In the genomic region with DNA sequence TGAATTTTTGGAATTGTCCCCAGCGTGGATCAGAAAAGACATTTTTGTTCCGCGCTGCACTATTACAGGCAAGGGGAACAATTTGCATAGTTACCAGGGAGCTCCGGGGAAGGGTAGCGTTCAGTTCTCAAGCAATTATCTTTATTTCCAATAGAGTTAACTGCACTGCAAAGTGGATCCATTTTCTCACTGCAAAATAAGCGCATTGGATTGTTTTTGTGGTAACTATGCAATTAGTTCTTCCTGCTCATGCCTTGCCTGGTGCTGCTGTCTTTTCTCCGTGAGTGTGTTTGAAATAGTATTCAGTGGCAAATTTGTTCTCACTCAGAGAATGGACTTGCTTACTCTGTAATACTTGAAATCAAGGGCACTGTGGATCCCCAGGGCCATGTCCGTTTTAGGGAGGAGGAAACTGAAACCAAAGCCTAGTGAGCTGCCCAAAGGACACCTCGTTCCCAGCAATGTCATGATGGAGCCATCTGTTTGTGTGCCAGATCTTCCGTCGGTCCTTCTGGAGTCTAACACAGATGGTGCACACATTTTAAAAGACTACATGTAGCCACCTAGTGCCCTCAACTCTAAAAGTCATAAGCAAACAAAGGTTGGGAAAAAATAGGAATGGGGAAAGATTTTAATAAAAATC, we compare ENCODE assay signal across 1 cellular context.
TF ChIP-seq lines count a peak whose summit lies in the region.

No MANE protein-coding gene starts in this region.

TF ChIP-seq in HepG2, 621 proteins besides CTCF, POLR2A, EP300 and RAD21:
- TF ChIP-seq ZFX (CRISPR knock-in tag; IDR thresholded peaks at IDR 0.05; ENCODE audit: low read depth) (no peak), HOXA7 (CRISPR knock-in tag; IDR thresholded peaks at IDR 0.05) (no peak), ZNF503 (CRISPR knock-in tag; IDR thresholded peaks at IDR 0.05) (no peak), ZMYM3 (CRISPR knock-in tag; IDR thresholded peaks at IDR 0.05) (no peak), HIVEP1 (CRISPR knock-in tag; IDR thresholded peaks at IDR 0.05) (no peak), SMAD9 (CRISPR knock-in tag; IDR thresholded peaks at IDR 0.05) (no peak), ZNF317 (CRISPR knock-in tag; IDR thresholded peaks at IDR 0.05) (peak; percentile 77), ZSCAN12 (CRISPR knock-in tag; IDR thresholded peaks at IDR 0.05) (no peak), SP2 (CRISPR knock-in tag; IDR thresholded peaks at IDR 0.05) (0 out of 2 replicates have a peak, but pooled peaks have one; percentile 17), IKZF4 (CRISPR knock-in tag; IDR thresholded peaks at IDR 0.05; ENCODE audit: borderline replicate concordance, low read depth, not compliant biosample characterization) (no peak), AGO2 (optimal IDR thresholded peaks at IDR 0.05; ENCODE audit: low read depth, low read length) (no peak), ZNF230 (CRISPR knock-in tag; IDR thresholded peaks at IDR 0.05) (no peak), ZNF768 (CRISPR knock-in tag; IDR thresholded peaks at IDR 0.05) (no peak)
